Comparison of ENCODE assay signal across 8 cellular contexts in genomic region chr7:76356823-76357222, GRCh38. TPM values are rescaled to one million over a fixed set of nuclear protein-coding genes. Genes with fewer than 3 reads are reported as not detected.
DNase-seq lines count a peak whose midpoint lies in the region; ATAC-seq and TF ChIP-seq lines count a peak whose summit lies in the region.

No MANE protein-coding gene starts in this region.

- peak overlapping the region; percentile 98 for H3K27ac Mint-ChIP-seq in T-helper 1 cell treated with Interleukin-12 subunit alpha and Interleukin-12 subunit beta and Interleukin-4 antibody, amounts not matched to agents 30 μg/mL and 1 μg/mL, for 36 hours
- H3K27ac Mint-ChIP-seq in naive thymus-derived CD8-positive, alpha-beta T cell = peak overlapping the region in 4 of 10 donors; percentile 34 to 96 (median 88)

- H3K4me3 ChIP-seq in coronary artery = peak overlapping the region; percentile 86

- H3K9me3 Mint-ChIP-seq in T-helper 1 cell treated with Interleukin-12 subunit alpha and Interleukin-12 subunit beta and Interleukin-4 antibody, amounts not matched to agents 30 μg/mL and 1 μg/mL, for 36 hours = no peaks in the 10 kb centered on the region
- H3K9me3 Mint-ChIP-seq in naive thymus-derived CD8-positive, alpha-beta T cell = no peaks in the 10 kb centered on the region

- no peak for ATAC-seq in naive thymus-derived CD8-positive, alpha-beta T cell
- ATAC-seq in HG02938 (IDR thresholded peaks at IDR 0.05; ENCODE audit: unreplicated experiment) = no peak

- H3K27ac ChIP-seq in coronary artery = peak overlapping the region in 1 of 2 donors; percentile 95

- peaks cover 34% of the 10 kb centered on the region for H3K4me1 Mint-ChIP-seq in T-helper 1 cell treated with Interleukin-12 subunit alpha and Interleukin-12 subunit beta and Interleukin-4 antibody, amounts not matched to agents 30 μg/mL and 1 μg/mL, for 36 hours (ENCODE audit: low read depth)
- peaks cover 15 to 58% (median 51%) of the 10 kb centered on the region in 4 donors for H3K4me1 Mint-ChIP-seq in naive thymus-derived CD8-positive, alpha-beta T cell

- peak overlapping the region; percentile 98 for H3K4me3 Mint-ChIP-seq in T-helper 1 cell treated with Interleukin-12 subunit alpha and Interleukin-12 subunit beta and Interleukin-4 antibody, amounts not matched to agents 30 μg/mL and 1 μg/mL, for 36 hours
- peak overlapping the region; percentile 64 to 99 (median 96) for H3K4me3 Mint-ChIP-seq in naive thymus-derived CD8-positive, alpha-beta T cell

- no peaks in the 10 kb centered on the region for H3K27me3 Mint-ChIP-seq in T-helper 1 cell treated with Interleukin-12 subunit alpha and Interleukin-12 subunit beta and Interleukin-4 antibody, amounts not matched to agents 30 μg/mL and 1 μg/mL, for 36 hours (ENCODE audit: low read depth)
- H3K27me3 Mint-ChIP-seq in naive thymus-derived CD8-positive, alpha-beta T cell = no peaks in the 10 kb centered on the region

- DNase-seq in T-helper 1 cell (no peak), NCI-H2196 treated with DMSO at 0.1 percent for 48 hours (lab: John Stamatoyannopoulos, UW; ENCODE audit: unreplicated experiment) (peak; percentile 13), coronary artery (ENCODE audit: low spot score) (no peak), HuH-7 (ENCODE audit: low spot score) (no peak)
- DNase-seq in naive thymus-derived CD8-positive, alpha-beta T cell = no peak
- DNase-seq in stimulated activated naive CD4-positive, alpha-beta T cell treated with Interleukin-2 at 50 U/mL for 16 hours (lab: John Stamatoyannopoulos, UW) = no peak

- POLR2A ChIA-PET in naive thymus-derived CD8-positive, alpha-beta T cell (lab: Charles Lee) = interaction anchor here (2.2 kb wide), 1 partner anchor 39 kb away, joined by 7 read pairs; no protein-coding TSS in a partner anchor

- TF ChIP-seq CTCF in coronary artery (IDR thresholded peaks at IDR 0.05) = no peak

- peaks cover 28% of the 10 kb centered on the region for H3K36me3 Mint-ChIP-seq in T-helper 1 cell treated with Interleukin-12 subunit alpha and Interleukin-12 subunit beta and Interleukin-4 antibody, amounts not matched to agents 30 μg/mL and 1 μg/mL, for 36 hours (ENCODE audit: low read depth)
- peaks cover 0 to 26% (median 16%) of the 10 kb centered on the region in 3 donors for H3K36me3 Mint-ChIP-seq in naive thymus-derived CD8-positive, alpha-beta T cell

RNA-seq across cellular contexts. Expression of gene YWHAG, which starts 2.0 kb away (rescaled TPM):
- 10 to 100 TPM; 36.5 to 38.2 TPM for total RNA-seq in naive thymus-derived CD8-positive, alpha-beta T cell
- 1 to 10 TPM; 1.4 to 1.9 (median 1.7) TPM for polyA plus RNA-seq in naive thymus-derived CD8-positive, alpha-beta T cell

RNA-seq across cellular contexts. Expression of gene SSC4D, which starts 52.7 kb away (rescaled TPM):
- total RNA-seq in naive thymus-derived CD8-positive, alpha-beta T cell = not detected
- polyA plus RNA-seq in naive thymus-derived CD8-positive, alpha-beta T cell = under 1 TPM in 2 of 3 donors, not detected in 1; 0.62 to 0.85 TPM

RNA-seq across cellular contexts. Expression of gene HSPB1, which starts 54.4 kb away (rescaled TPM):
- 10 to 100 TPM; 48.5 to 49.4 TPM for total RNA-seq in naive thymus-derived CD8-positive, alpha-beta T cell
- polyA plus RNA-seq in naive thymus-derived CD8-positive, alpha-beta T cell = 100 to 1,000 TPM in 2 of 3 donors, 10 to 100 TPM in 1; 96.4 to 128 (median 125) TPM
